ENCODE assay signal across 8 cellular contexts in genomic region chr4:176320976-176321361, GRCh38. TPM values are rescaled to one million over a fixed set of nuclear protein-coding genes. Genes with fewer than 3 reads are reported as not detected.
DNase-seq lines count a peak whose midpoint lies in the region; ATAC-seq and TF ChIP-seq lines count a peak whose summit lies in the region.

No MANE protein-coding gene starts in this region.

- peaks cover 12% of the 10 kb centered on the region; the same call in 1 of the 2 replicates for H3F3A ChIP-seq in MM.1S (ENCODE audit: insufficient read depth, low read length)

- H3K27ac ChIP-seq in CD8-positive, alpha-beta memory T cell (ENCODE audit: low read depth, low read length): peak overlapping the region; percentile 95
- H3K27ac ChIP-seq in MM.1S (ENCODE audit: low read length): peak overlapping the region; percentile 94

- peaks cover 56 to 71% (median 68%) of the 10 kb centered on the region in 3 donors for H3K4me1 Mint-ChIP-seq in CD8-positive, alpha-beta memory T cell
- peaks cover 42% of the 10 kb centered on the region for H3K4me1 Mint-ChIP-seq in dendritic cell treated with granulocyte-macrophage colony-stimulating factor and Interleukin-4, amounts not matched to agents 40 ng/mL and 50 ng/mL, for 4 days (ENCODE audit: low read depth)
- H3K4me1 Mint-ChIP-seq in natural killer cell: peaks cover 50 to 56% of the 10 kb centered on the region in 2 donors

- H3K9me3 ChIP-seq in CD8-positive, alpha-beta memory T cell (ENCODE audit: low read length): no peaks in the 10 kb centered on the region
- H3K9me3 ChIP-seq in MM.1S (replicated peaks; ENCODE audit: insufficient read depth, low read length): no peaks in the 10 kb centered on the region

- H2AFZ ChIP-seq in MM.1S (ENCODE audit: low read length): no peak overlapping the region

- peak overlapping the region; percentile 87 to 98 (median 91) for H3K4me3 Mint-ChIP-seq in CD8-positive, alpha-beta memory T cell
- H3K4me3 Mint-ChIP-seq in dendritic cell treated with granulocyte-macrophage colony-stimulating factor and Interleukin-4, amounts not matched to agents 40 ng/mL and 50 ng/mL, for 4 days: peak overlapping the region; percentile 87
- peak overlapping the region; percentile 96 for H3K4me3 Mint-ChIP-seq in natural killer cell

- DNase-seq in CD8-positive, alpha-beta memory T cell: peak in 1 of 5 donors; percentile 10
- DNase-seq in MM.1S (no peak), natural killer cell (no peak), GM19240 (ENCODE audit: insufficient read length, low spot score) (no peak)

- no peaks in the 10 kb centered on the region for H3K27me3 ChIP-seq in CD8-positive, alpha-beta memory T cell (ENCODE audit: insufficient read depth, low read length, poor library complexity, severe bottlenecking)
- H3K27me3 ChIP-seq in MM.1S (replicated peaks; ENCODE audit: insufficient read depth, low read length): no peaks in the 10 kb centered on the region

- no peaks in the 10 kb centered on the region for H3K9me3 Mint-ChIP-seq in CD8-positive, alpha-beta memory T cell
- H3K9me3 Mint-ChIP-seq in dendritic cell treated with granulocyte-macrophage colony-stimulating factor and Interleukin-4, amounts not matched to agents 40 ng/mL and 50 ng/mL, for 4 days: no peaks in the 10 kb centered on the region
- H3K9me3 Mint-ChIP-seq in natural killer cell: no peaks in the 10 kb centered on the region

- ATAC-seq in natural killer cell (no peak), GM19455 (IDR thresholded peaks at IDR 0.05; ENCODE audit: unreplicated experiment) (no peak), GM21723 (IDR thresholded peaks at IDR 0.05; ENCODE audit: unreplicated experiment) (no peak), GM18868 (IDR thresholded peaks at IDR 0.05; ENCODE audit: unreplicated experiment) (no peak)

- intact Hi-C loops in dendritic cell treated with granulocyte-macrophage colony-stimulating factor and Interleukin-4, amounts not matched to agents 40 ng/mL and 50 ng/mL, for 4 days (cut with micrococcal nuclease): loop anchor here (10.0 kb wide), 3 partner anchors 256 to 984 kb away; partner anchors contain the start of genes NEIL3 and WDR17
- intact Hi-C loops in natural killer cell (cut with micrococcal nuclease): loop anchor here (5.0 kb wide), 1 partner anchor 1121 kb away; the partner anchor contains the start of gene AGA

- no peaks in the 10 kb centered on the region for H3K27me3 Mint-ChIP-seq in CD8-positive, alpha-beta memory T cell
- no peaks in the 10 kb centered on the region for H3K27me3 Mint-ChIP-seq in dendritic cell treated with granulocyte-macrophage colony-stimulating factor and Interleukin-4, amounts not matched to agents 40 ng/mL and 50 ng/mL, for 4 days
- no peaks in the 10 kb centered on the region for H3K27me3 Mint-ChIP-seq in natural killer cell (ENCODE audit: low read depth in 2 of 2)

- H4K20me1 ChIP-seq in MM.1S (ENCODE audit: insufficient read depth, low read length): peaks cover 16% of the 10 kb centered on the region; the same call in 1 of the 2 replicates

- peak overlapping the region; percentile 85 to 99 (median 97) for H3K27ac Mint-ChIP-seq in CD8-positive, alpha-beta memory T cell
- H3K27ac Mint-ChIP-seq in dendritic cell treated with granulocyte-macrophage colony-stimulating factor and Interleukin-4, amounts not matched to agents 40 ng/mL and 50 ng/mL, for 4 days: peak overlapping the region; percentile 91
- peak overlapping the region; percentile 94 to 98 for H3K27ac Mint-ChIP-seq in natural killer cell

- peaks cover 0 to 22% (median 2%) of the 10 kb centered on the region in 3 donors for H3K36me3 Mint-ChIP-seq in CD8-positive, alpha-beta memory T cell
- peaks cover 32% of the 10 kb centered on the region for H3K36me3 Mint-ChIP-seq in dendritic cell treated with granulocyte-macrophage colony-stimulating factor and Interleukin-4, amounts not matched to agents 40 ng/mL and 50 ng/mL, for 4 days (ENCODE audit: low read depth)
- no peaks in the 10 kb centered on the region for H3K36me3 Mint-ChIP-seq in natural killer cell

- H3K4me1 ChIP-seq in CD8-positive, alpha-beta memory T cell (ENCODE audit: insufficient read depth, low read length): peaks cover 47% of the 10 kb centered on the region
- peaks cover 7% of the 10 kb centered on the region for H3K4me1 ChIP-seq in MM.1S (ENCODE audit: low read length)

- POLR2A ChIA-PET in CD8-positive, alpha-beta memory T cell (lab: Charles Lee): interaction anchor here (0.6 kb wide), 1 partner anchor 27 kb away, joined by 3 read pairs; no protein-coding TSS in a partner anchor

- peak overlapping the region; percentile 86 for H3K4me3 ChIP-seq in CD8-positive, alpha-beta memory T cell (ENCODE audit: low read length)
- peak overlapping the region; percentile 76 for H3K4me3 ChIP-seq in MM.1S (ENCODE audit: low read length)

- TF ChIP-seq CTCF in MM.1S (IDR thresholded peaks at IDR 0.05; ENCODE audit: low read length) (no peak), natural killer cell (IDR thresholded peaks at IDR 0.05) (no peak)

- H3K9me2 ChIP-seq in MM.1S (replicated peaks; ENCODE audit: insufficient read depth, low read length): no peaks in the 10 kb centered on the region

- peak overlapping the region; percentile 90 for H3K9ac ChIP-seq in MM.1S (ENCODE audit: low read length)

- peak overlapping the region; percentile 87 for H3K4me2 ChIP-seq in MM.1S (ENCODE audit: low read depth, low read length)

- H3K36me3 ChIP-seq in CD8-positive, alpha-beta memory T cell (ENCODE audit: insufficient read depth, low read length): no peaks in the 10 kb centered on the region
- H3K36me3 ChIP-seq in MM.1S (replicated peaks; ENCODE audit: insufficient read depth, low read length): no peaks in the 10 kb centered on the region; the same call in 1 of the 2 replicates

- CTCF ChIA-PET in CD8-positive, alpha-beta memory T cell (lab: Charles Lee): no interaction called here

- H3K79me2 ChIP-seq in MM.1S (ENCODE audit: low read length): peaks cover 57% of the 10 kb centered on the region

RNA-seq across cellular contexts. Expression of gene SPCS3, which starts 1.2 kb away (rescaled TPM):
- total RNA-seq in CD8-positive, alpha-beta memory T cell: 100 to 1,000 TPM; 169 to 180 TPM
- 58.8 TPM for polyA plus RNA-seq in CD8-positive, alpha-beta memory T cell
- total RNA-seq in natural killer cell: 100 to 1,000 TPM; 157 to 204 (median 171) TPM

RNA-seq across cellular contexts. Expression of gene ASB5, which starts 51.9 kb away (rescaled TPM):
- not detected for total RNA-seq in CD8-positive, alpha-beta memory T cell
- polyA plus RNA-seq in CD8-positive, alpha-beta memory T cell: not detected
- not detected for total RNA-seq in natural killer cell
